Comparison of ENCODE assay signal across 1 cellular context in genomic region chr17:38787999-38788398, GRCh38. TPM values are rescaled to one million over a fixed set of nuclear protein-coding genes. Genes with fewer than 3 reads are reported as not detected.
"Had no signal": no experiment of that assay in that cellular context is flagged by ENCODE, and none has a peak within 500 bp of the region (broad histone marks: within the 10 kb centered on the region; RNA-seq: fewer than 3 reads in every experiment).

No MANE protein-coding gene starts in this region.

RNA-seq across cellular contexts. Expression of gene PCGF2, which starts 39.9 kb away (rescaled TPM):
- total RNA-seq: activated B cell treated with CpG ODN at 0.5 μM for 24 hours had no signal
